In the genomic region with DNA sequence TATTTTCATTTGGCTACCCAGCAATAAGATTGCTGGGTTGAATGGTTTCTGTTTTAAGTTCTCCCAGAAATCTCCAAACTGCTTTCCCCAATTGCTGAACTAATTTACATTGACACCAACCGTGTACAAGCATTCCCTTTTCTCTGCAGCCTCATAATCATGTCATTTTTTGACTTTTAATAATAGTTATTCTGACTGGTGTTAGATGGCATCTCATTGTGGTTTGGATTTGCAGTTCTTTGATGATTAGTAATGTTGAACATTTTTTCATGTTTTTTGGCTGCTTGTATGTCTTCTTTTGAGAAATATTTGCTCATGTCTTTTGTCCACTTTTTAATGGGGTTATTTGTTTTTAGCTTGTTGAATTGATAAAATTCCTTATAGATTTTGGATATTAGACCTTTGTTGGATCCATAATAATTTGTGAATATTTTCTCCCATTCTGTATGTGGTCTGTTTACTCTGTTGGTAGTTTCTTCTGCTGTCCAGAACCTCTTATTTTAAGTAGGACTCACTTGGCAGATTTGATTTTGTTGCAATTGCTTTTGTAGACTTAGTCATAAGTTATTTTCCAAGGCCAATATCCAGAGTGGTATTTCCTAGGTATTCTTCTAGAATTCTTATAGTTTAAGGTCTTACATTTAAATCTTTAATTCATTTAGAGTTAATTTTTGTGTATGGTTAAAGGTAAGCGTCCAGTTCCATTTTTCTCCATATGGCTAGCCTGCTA, we compare ENCODE assay signal across 30 cellular contexts.
A peak's percentile ranks its signal among the peaks of the same experiment; 100 is the strongest.
DNase-seq lines count a peak whose midpoint lies in the region; ATAC-seq and TF ChIP-seq lines count a peak whose summit lies in the region.
"Had no signal": no experiment of that assay in that cellular context is flagged by ENCODE, and none has a peak within 500 bp of the region (broad histone marks: within the 10 kb centered on the region; RNA-seq: fewer than 3 reads in every experiment).

No MANE protein-coding gene starts in this region.

- H3K36me3 ChIP-seq in ascending aorta (no peaks in the 10 kb centered on the region), heart right ventricle (no peaks in the 10 kb centered on the region), OCI-LY7 (ENCODE audit: insufficient read depth, low read length) (no peaks in the 10 kb centered on the region), BE2C (no peaks in the 10 kb centered on the region)
- H3K36me3 ChIP-seq: HAP-1, right atrium auricular region, uterus had no signal

- POLR2A ChIA-PET in OCI-LY7 (lab: Charles Lee), result no interaction called here

- H2AFZ ChIP-seq in OCI-LY7 (ENCODE audit: low read length), result no peak overlapping the region

- no peak overlapping the region for H3K4me2 ChIP-seq in OCI-LY7 (ENCODE audit: low read length)

- WGBS in heart right ventricle, 2 donors, result 42 to 65% methylated on average over 2 of the region's 2 CpGs

- TF ChIP-seq CTCF in HFFc6 (IDR thresholded peaks at IDR 0.05) (no peak), ascending aorta (IDR thresholded peaks at IDR 0.05) (no peak), heart right ventricle (IDR thresholded peaks at IDR 0.05) (no peak), OCI-LY7 (conservative IDR thresholded peaks at IDR 0.05; ENCODE audit: low read length) (no peak), BE2C (IDR thresholded peaks at IDR 0.05; ENCODE audit: low read depth, low read length) (no peak)

- H3K4me3 ChIP-seq in ascending aorta (no peak overlapping the region), heart right ventricle (no peak overlapping the region), OCI-LY7 (ENCODE audit: low read depth, low read length, poor library complexity, severe bottlenecking) (no peak overlapping the region), BE2C (ENCODE audit: low read depth, low read length) (no peak overlapping the region)
- H3K4me3 ChIP-seq: HAP-1, right atrium auricular region, uterus had no signal

- H3K27me3 Mint-ChIP-seq in HFFc6 (ENCODE audit: insufficient read depth), result no peaks in the 10 kb centered on the region
- H3K27me3 Mint-ChIP-seq: activated CD4-positive, alpha-beta memory T cell treated with anti-CD3 and anti-CD28 coated beads for 36 hours; CD4-positive, alpha-beta T cell; naive B cell; stimulated activated naive CD8-positive, alpha-beta T cell treated with anti-CD3 and anti-CD28 coated beads, Interleukin-15, amount 100 ng/mL, for 72 hours; T-helper 17 cell had no signal

- H3K27ac ChIP-seq in ascending aorta (peak overlapping the region; percentile 38 to 57), heart right ventricle (no peak overlapping the region), OCI-LY7 (ENCODE audit: low read depth, low read length, poor library complexity, severe bottlenecking) (no peak overlapping the region)
- H3K27ac ChIP-seq: right atrium auricular region, uterus had no signal

- no peaks in the 10 kb centered on the region for H3K9me2 ChIP-seq in OCI-LY7 (ENCODE audit: insufficient read depth, low read length)

- no peaks in the 10 kb centered on the region for H4K20me1 ChIP-seq in OCI-LY7 (ENCODE audit: insufficient read depth, low read length)

- H3K4me1 Mint-ChIP-seq in HFFc6 (ENCODE audit: low read depth), result peaks cover 13% of the 10 kb centered on the region
- H3K4me1 Mint-ChIP-seq: naive B cell; stimulated activated naive CD8-positive, alpha-beta T cell treated with anti-CD3 and anti-CD28 coated beads, Interleukin-15, amount 100 ng/mL, for 72 hours; T-helper 17 cell had no signal

- peaks cover 5% of the 10 kb centered on the region for H3K9me3 Mint-ChIP-seq in HFFc6
- H3K9me3 Mint-ChIP-seq: activated T-helper 1 cell treated with anti-CD3 and anti-CD28 coated beads, Interleukin-12 subunit alpha, Interleukin-12 subunit beta, Interleukin-2, Interleukin-4 antibody, amounts not matched to agents 30 ng/mL and 10 ng/mL and 1 ng/mL, durations not matched to agents 14 hours and 24 hours and 36 hours had no signal

- H3K9me3 ChIP-seq in ascending aorta (peaks cover 0 to 3% of the 10 kb centered on the region in 2 donors), heart right ventricle (peaks cover 0 to 21% (median 5%) of the 10 kb centered on the region in 11 donors), OCI-LY7 (ENCODE audit: low read length) (no peaks in the 10 kb centered on the region), BE2C (no peaks in the 10 kb centered on the region)
- H3K9me3 ChIP-seq: HAP-1, right atrium auricular region, uterus had no signal

- no peaks in the 10 kb centered on the region for H3K79me2 ChIP-seq in OCI-LY7 (ENCODE audit: insufficient read depth, low read depth, low read length)

- no TSS peak for BruUV-seq in OCI-LY7 (replicated peaks; lab: Mats Ljungman, UMichigan)

- ATAC-seq in heart right ventricle, result no peak
- ATAC-seq: activated CD4-positive, CD25-positive, alpha-beta regulatory T cell treated with anti-CD3 and anti-CD28 coated beads, Interleukin-2, amount 50 U/mL, for 24 hours; left ventricle myocardium superior; PC-3; stimulated activated naive CD8-positive, alpha-beta T cell treated with anti-CD3 and anti-CD28 coated beads, Interleukin-15, amount 100 ng/mL, for 72 hours; T-helper 17 cell had no signal

- H3K27ac Mint-ChIP-seq in HFFc6, result peak overlapping the region; percentile 21; the same call in 1 of the 2 replicates
- H3K27ac Mint-ChIP-seq: activated CD4-positive, alpha-beta memory T cell treated with anti-CD3 and anti-CD28 coated beads for 36 hours; activated naive CD4-positive, alpha-beta T cell treated with anti-CD3 and anti-CD28 coated beads for 36 hours; activated T-helper 1 cell treated with anti-CD3 and anti-CD28 coated beads, Interleukin-12 subunit alpha, Interleukin-12 subunit beta, Interleukin-2, Interleukin-4 antibody, amounts not matched to agents 30 ng/mL and 10 ng/mL and 1 ng/mL, durations not matched to agents 14 hours and 24 hours and 36 hours; CD4-positive, alpha-beta T cell; naive B cell; stimulated activated naive CD8-positive, alpha-beta T cell treated with anti-CD3 and anti-CD28 coated beads, Interleukin-15, amount 100 ng/mL, for 72 hours; T-helper 17 cell had no signal

- CTCF ChIA-PET in OCI-LY7 (lab: Charles Lee; ENCODE audit: unreplicated experiment), result no interaction called here

- H3K4me1 ChIP-seq in ascending aorta (peaks cover 0 to 9% of the 10 kb centered on the region in 2 donors), heart right ventricle (no peaks in the 10 kb centered on the region), OCI-LY7 (ENCODE audit: insufficient read depth, low read length, poor library complexity, severe bottlenecking) (no peaks in the 10 kb centered on the region), BE2C (no peaks in the 10 kb centered on the region)
- H3K4me1 ChIP-seq: HAP-1, right atrium auricular region, uterus had no signal

- DNase-seq in A172 (ENCODE audit: low spot score), result peak; percentile 25
- peak; percentile 19 for DNase-seq in HFFc6
- no peak for DNase-seq in ascending aorta (ENCODE audit: low spot score in 2 of 2)
- DNase-seq in glomerular visceral epithelial cell (ENCODE audit: extremely low spot score), result peak; percentile 44
- no peak for DNase-seq in heart right ventricle
- no peak for DNase-seq in OCI-LY7 (ENCODE audit: low spot score)
- DNase-seq in NCI-H2171 (lab: John Stamatoyannopoulos, UW), result no peak
- DNase-seq in BE2C, result no peak
- DNase-seq: activated CD4-positive, alpha-beta memory T cell treated with anti-CD3 and anti-CD28 coated beads for 36 hours; activated CD8-positive, alpha-beta memory T cell treated with anti-CD3 and anti-CD28 coated beads, Interleukin-2, amount 50 U/mL, for 48 hours; activated naive CD4-positive, alpha-beta T cell treated with anti-CD3 and anti-CD28 coated beads for 36 hours; CD4-positive, alpha-beta T cell; DND-41; left ventricle myocardium superior; naive B cell; NCI-H1105; NCI-H187 treated with DMSO at 0.1 percent for 48 hours; NCI-H526; PC-3; posterior cingulate gyrus; Right ventricle myocardium superior; stimulated activated CD4-positive, alpha-beta T cell treated with anti-CD3 and anti-CD28 coated beads, Interleukin-2, amount 100 ng/mL, for 24 hours; stimulated activated CD8-positive, alpha-beta memory T cell treated with anti-CD3 and anti-CD28 coated beads, Interleukin-4, amount 100 ng/mL, for 48 hours; stimulated activated naive CD8-positive, alpha-beta T cell treated with anti-CD3 and anti-CD28 coated beads, Interleukin-15, amount 100 ng/mL, for 72 hours; T-helper 17 cell; uterus had no signal

- H3K27me3 ChIP-seq in ascending aorta (no peaks in the 10 kb centered on the region), heart right ventricle (no peaks in the 10 kb centered on the region), BE2C (no peaks in the 10 kb centered on the region)
- H3K27me3 ChIP-seq: right atrium auricular region, uterus had no signal

- peak overlapping the region; percentile 39; the same call in 1 of the 2 replicates for H3K4me3 Mint-ChIP-seq in HFFc6
- H3K4me3 Mint-ChIP-seq: activated CD4-positive, alpha-beta memory T cell treated with anti-CD3 and anti-CD28 coated beads for 36 hours; activated naive CD4-positive, alpha-beta T cell treated with anti-CD3 and anti-CD28 coated beads for 36 hours; activated T-helper 1 cell treated with anti-CD3 and anti-CD28 coated beads, Interleukin-12 subunit alpha, Interleukin-12 subunit beta, Interleukin-2, Interleukin-4 antibody, amounts not matched to agents 30 ng/mL and 10 ng/mL and 1 ng/mL, durations not matched to agents 14 hours and 24 hours and 36 hours; CD4-positive, alpha-beta T cell; naive B cell; stimulated activated naive CD8-positive, alpha-beta T cell treated with anti-CD3 and anti-CD28 coated beads, Interleukin-15, amount 100 ng/mL, for 72 hours; T-helper 17 cell had no signal

- peaks cover 5% of the 10 kb centered on the region; the same call in 1 of the 2 replicates for H3K36me3 Mint-ChIP-seq in HFFc6 (ENCODE audit: low read depth)
- H3K36me3 Mint-ChIP-seq: activated CD4-positive, alpha-beta memory T cell treated with anti-CD3 and anti-CD28 coated beads for 36 hours; naive B cell had no signal

- intact Hi-C loops in ascending aorta (cut with DNase I), result loop anchor here (5.0 to 10.0 kb wide), 2 partner anchors 43 to 429 kb away; no protein-coding TSS in a partner anchor
- intact Hi-C loops in heart right ventricle (cut with DNase I), result loop anchor here in 1 of 10 donors (10.0 kb wide), 1 partner anchor 941 kb away; no protein-coding TSS in a partner anchor
- intact Hi-C loops in OCI-LY7 (cut with micrococcal nuclease; ENCODE audit: unreplicated experiment), result no loop called here

Comparison
In these comparisons a context has a peak if more than half of its experiments do, and no peak if none do; other contexts are left out.
1. DNase-seq: peak in A172 (single experiment), HFFc6 (single experiment) and glomerular visceral epithelial cell (single experiment); none in ascending aorta (0 of 2), heart right ventricle (0 of 2), OCI-LY7 (single experiment), NCI-H2171 (single experiment) and BE2C (single experiment).
2. H3K27ac ChIP-seq: peak in ascending aorta (2 of 2); none in heart right ventricle (0 of 10) and OCI-LY7 (single experiment).